ENCODE assay signal across 8 cellular contexts in genomic region chr5:154940772-154941620, GRCh38. TPM values are rescaled to one million over a fixed set of nuclear protein-coding genes. Genes with fewer than 3 reads are reported as not detected.
DNase-seq lines count a peak whose midpoint lies in the region; ATAC-seq and TF ChIP-seq lines count a peak whose summit lies in the region.

Gene MRPL22 (plus strand): TSS chr5:154941073. CDS start chr5:154941111, 38 bp downstream.

- H3K4me1 ChIP-seq in ovary (ENCODE audit: insufficient read depth) (peaks cover 6% of the 10 kb centered on the region), thymus (ENCODE audit: control insufficient read depth, insufficient read depth, low read length) (peaks cover 13% of the 10 kb centered on the region)

- WGBS in ovary, 3 donors, result 1 to 2% (median 1%) methylated on average over 39 to 40 of the region's 40 CpGs
- WGBS in thymus, result 3% methylated on average over 40 of the region's 40 CpGs

- TF ChIP-seq CTCF in GM12864 (IDR thresholded peaks at IDR 0.05; ENCODE audit: low read depth, low read length, missing control alignments) (no peak), ovary (IDR thresholded peaks at IDR 0.05) (peak in 2 of 3 donors; percentile 7 to 30)

- H3K9me3 ChIP-seq in ovary, result no peaks in the 10 kb centered on the region
- no peaks in the 10 kb centered on the region for H3K9me3 ChIP-seq in thymus (ENCODE audit: control insufficient read depth)

- H3K4me3 ChIP-seq in GM12864 (ENCODE audit: low read depth, low read length), result peak within 1 kb of the TSS; percentile 75
- peak within 1 kb of the TSS; percentile 53 for H3K4me3 ChIP-seq in ovary
- peak within 1 kb of the TSS; percentile 70 for H3K4me3 ChIP-seq in thymus (ENCODE audit: low read length)

- peak; percentile 39 for TF ChIP-seq POLR2A in ovary (IDR thresholded peaks at IDR 0.05)

- intact Hi-C loops in Right ventricle myocardium superior (cut with DNase I) (no loop called here), ovary (cut with DNase I) (loop anchor here in 1 of 4 donors (10.0 kb wide), 1 partner anchor 286 kb away; no protein-coding TSS in a partner anchor)

- no peaks in the 10 kb centered on the region for H3K27me3 ChIP-seq in ovary
- H3K27me3 ChIP-seq in thymus (ENCODE audit: control insufficient read depth, insufficient read depth), result no peaks in the 10 kb centered on the region

- peak; percentile 93 for DNase-seq in GM12864 (ENCODE audit: low read depth)
- peak; percentile 35 for DNase-seq in NCI-H1417 treated with DMSO at 0.1 percent for 48 hours (lab: John Stamatoyannopoulos, UW)
- DNase-seq in SW 1271 (lab: John Stamatoyannopoulos, UW), result peak; percentile 84 to 94
- DNase-seq in activated naive CD8-positive, alpha-beta T cell treated with anti-CD3 and anti-CD28 coated beads, Interleukin-2, amount 50 U/mL, for 16 hours (ENCODE audit: low read depth, low spot score), result peak; percentile 88
- peak; percentile 95 for DNase-seq in Right ventricle myocardium superior
- DNase-seq in ovary, result peak; percentile 90 to 94 (median 92)

- TF ChIP-seq EP300 in ovary (IDR thresholded peaks at IDR 0.05), result no peak

- peak; percentile 54 for ATAC-seq in HG02759 (IDR thresholded peaks at IDR 0.05; ENCODE audit: unreplicated experiment)
- ATAC-seq in Right ventricle myocardium superior (ENCODE audit: poor library complexity), result peak; percentile 77

- H3K36me3 ChIP-seq in ovary (no peaks in the 10 kb centered on the region), thymus (ENCODE audit: control insufficient read depth, insufficient read depth) (no peaks in the 10 kb centered on the region)

- H3K27ac ChIP-seq in ovary (peak within 1 kb of the TSS in 1 of 2 donors; percentile 42), thymus (ENCODE audit: low read depth) (peak within 1 kb of the TSS; percentile 91)

RNA-seq across cellular contexts. Expression of gene MRPL22, which starts in this region (rescaled TPM):
- 75.6 TPM for total RNA-seq in Right ventricle myocardium superior
- total RNA-seq in ovary, result 10 to 100 TPM; 21.4 to 44.0 (median 38.1) TPM
- 10 to 100 TPM; 35.4 to 54.6 TPM for polyA plus RNA-seq in ovary
- polyA plus RNA-seq in thymus, result 56.0 TPM

Comparison
In these comparisons a context has a peak if more than half of its experiments do, and no peak if none do; other contexts are left out.
1. DNase-seq: peak in every context shown above with its lines; median percentile 95 in Right ventricle myocardium superior; 93 in GM12864; 92 in ovary; 89 in SW 1271; 88 in activated naive CD8-positive, alpha-beta T cell treated with anti-CD3 and anti-CD28 coated beads, Interleukin-2, amount 50 U/mL, for 16 hours; 35 in NCI-H1417 treated with DMSO at 0.1 percent for 48 hours.